10 cellular contexts compared by ENCODE assay signal in the genomic region with DNA sequence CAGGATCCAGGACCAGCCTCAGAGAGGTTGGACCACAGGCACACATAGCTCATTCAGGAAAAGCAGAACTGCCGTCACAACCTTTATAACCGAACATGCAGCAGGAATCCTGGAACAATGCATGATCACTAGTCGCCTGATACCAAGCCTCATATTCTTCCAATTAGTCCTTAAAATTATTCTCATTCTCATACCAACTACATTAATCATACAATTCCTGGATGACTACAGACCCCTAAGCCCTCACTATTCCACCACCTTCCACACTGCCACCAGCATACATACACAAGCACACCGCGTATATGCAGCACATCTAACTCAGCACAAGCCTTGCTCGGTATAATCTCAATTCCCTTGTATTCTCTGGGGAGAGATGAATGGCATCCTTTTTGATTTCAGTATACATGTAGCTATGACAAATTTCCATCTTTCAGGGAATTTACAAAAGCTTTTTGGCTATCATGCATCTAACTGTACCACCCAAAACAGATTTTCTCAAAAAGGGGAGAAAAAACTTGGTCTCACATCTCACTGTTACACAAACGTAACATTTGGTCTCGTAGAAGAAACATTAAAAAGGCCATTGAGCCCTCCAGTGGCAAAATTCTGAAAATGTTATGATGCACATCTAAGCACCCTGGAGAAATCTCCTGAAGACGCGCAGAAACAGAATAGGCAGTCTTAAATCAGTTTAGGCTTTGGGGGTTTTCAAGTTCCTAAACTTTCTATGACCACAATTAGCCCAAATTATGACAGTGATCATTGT. TPM values are rescaled to one million over a fixed set of nuclear protein-coding genes. Genes with fewer than 3 reads are reported as not detected.
DNase-seq lines count a peak whose midpoint lies in the region; ATAC-seq and TF ChIP-seq lines count a peak whose summit lies in the region.
"Had no signal": no experiment of that assay in that cellular context is flagged by ENCODE, and none has a peak within 500 bp of the region (broad histone marks: within the 10 kb centered on the region; RNA-seq: fewer than 3 reads in every experiment).

No MANE protein-coding gene starts in this region.

- no peaks in the 10 kb centered on the region for H3K79me2 ChIP-seq in HCT116 (ENCODE audit: insufficient read depth, low read length)

- peak; percentile 55 for TF ChIP-seq RAD21 in HCT116 (IDR thresholded peaks at IDR 0.05; ENCODE audit: low read depth)

- H3K4me1 ChIP-seq in HCT116 (ENCODE audit: control insufficient read depth in 1 of 2, insufficient read depth in 2 of 2, low read length in 2 of 2) (no peaks in the 10 kb centered on the region), adipocyte (ENCODE audit: control insufficient read depth, insufficient read depth, low read length) (peaks cover 4% of the 10 kb centered on the region)

- POLR2A ChIA-PET in HCT116 (lab: Charles Lee), result no interaction called here

- TF ChIP-seq CTCF in C4-2B (conservative IDR thresholded peaks at IDR 0.05) (peak; percentile 73), HCT116 (IDR thresholded peaks at IDR 0.05 in 2 of 3, conservative IDR thresholded peaks at IDR 0.05 in 1 of 3; ENCODE audit: borderline replicate concordance in 1 of 3, insufficient read depth in 1 of 3, low read depth in 2 of 3, low read length in 2 of 3) (peak in 2 of 3 experiments; percentile 19 to 47; a peak in 1 of 6 replicates)

- H3K4me1 Mint-ChIP-seq in activated T-helper 1 cell treated with anti-CD3 and anti-CD28 coated beads, Interleukin-12 subunit alpha, Interleukin-12 subunit beta, Interleukin-2, Interleukin-4 antibody, amounts not matched to agents 30 ng/mL and 10 ng/mL and 1 ng/mL, durations not matched to agents 14 hours and 24 hours and 36 hours (ENCODE audit: low read depth), result peaks cover 5% of the 10 kb centered on the region

- RAD21 ChIA-PET in HCT116 (lab: Charles Lee; ENCODE audit: low non-redundant PET in 1 of 2, low total read pairs in 2 of 2, uncharacterized antibody in 2 of 2, unreplicated experiment in 2 of 2), result no interaction called here

- H3K4me3 Mint-ChIP-seq in activated T-helper 1 cell treated with anti-CD3 and anti-CD28 coated beads, Interleukin-12 subunit alpha, Interleukin-12 subunit beta, Interleukin-2, Interleukin-4 antibody, amounts not matched to agents 30 ng/mL and 10 ng/mL and 1 ng/mL, durations not matched to agents 14 hours and 24 hours and 36 hours, result no peak overlapping the region

- H3K27ac Mint-ChIP-seq in activated T-helper 1 cell treated with anti-CD3 and anti-CD28 coated beads, Interleukin-12 subunit alpha, Interleukin-12 subunit beta, Interleukin-2, Interleukin-4 antibody, amounts not matched to agents 30 ng/mL and 10 ng/mL and 1 ng/mL, durations not matched to agents 14 hours and 24 hours and 36 hours, result no peak overlapping the region
- H3K27ac Mint-ChIP-seq: activated naive CD4-positive, alpha-beta T cell treated with anti-CD3 and anti-CD28 coated beads, Interleukin-2, amount 50 U/mL, for 72 hours had no signal

- intact Hi-C loops in HCT116 (cut with micrococcal nuclease), result loop anchor here (1.0 kb wide), 1 partner anchor 270 kb away; no protein-coding TSS in a partner anchor
- intact Hi-C loops in activated T-helper 1 cell treated with anti-CD3 and anti-CD28 coated beads, Interleukin-12 subunit alpha, Interleukin-12 subunit beta, Interleukin-2, Interleukin-4 antibody, amounts not matched to agents 30 ng/mL and 10 ng/mL and 1 ng/mL, durations not matched to agents 14 hours and 24 hours and 36 hours (cut with micrococcal nuclease), result loop anchor here (5.0 kb wide), 1 partner anchor 271 kb away; no protein-coding TSS in a partner anchor

- no peaks in the 10 kb centered on the region for H3K9me3 Mint-ChIP-seq in activated T-helper 1 cell treated with anti-CD3 and anti-CD28 coated beads, Interleukin-12 subunit alpha, Interleukin-12 subunit beta, Interleukin-2, Interleukin-4 antibody, amounts not matched to agents 30 ng/mL and 10 ng/mL and 1 ng/mL, durations not matched to agents 14 hours and 24 hours and 36 hours

- no peak overlapping the region for H3K27ac ChIP-seq in C4-2B
- H3K27ac ChIP-seq in HCT116 (ENCODE audit: low read depth, low read length), result no peak overlapping the region

- DNase-seq in HCT116 (ENCODE audit: low read depth, low spot score) (no peak), adipocyte (ENCODE audit: low read depth) (peak; percentile 61), lung microvascular endothelial cell (ENCODE audit: low read depth in 2 of 2) (peak; percentile 4 to 20)
- no peak for DNase-seq in activated T-helper 1 cell treated with anti-CD3 and anti-CD28 coated beads, Interleukin-12 subunit alpha, Interleukin-12 subunit beta, Interleukin-2, Interleukin-4 antibody, amounts not matched to agents 30 ng/mL and 10 ng/mL and 1 ng/mL, durations not matched to agents 14 hours and 24 hours and 36 hours (ENCODE audit: low spot score)
- DNase-seq: islet precursor cell had no signal

- BruUV-seq in HCT116 (replicated peaks; lab: Mats Ljungman, UMichigan), result no TSS peak

- no peak for TF ChIP-seq POLR2A in HCT116 (IDR thresholded peaks at IDR 0.05; ENCODE audit: borderline replicate concordance, extremely low read depth, insufficient read depth, insufficient read length)

- CTCF ChIA-PET in HCT116 (lab: Charles Lee), result interaction anchor here (1.4 kb wide), 1 partner anchor 269 kb away, joined by 6 read pairs; no protein-coding TSS in a partner anchor

- ATAC-seq in HCT116 (no peak), GM18498 (IDR thresholded peaks at IDR 0.05; ENCODE audit: unreplicated experiment) (no peak), GM21717 (IDR thresholded peaks at IDR 0.05; ENCODE audit: unreplicated experiment) (no peak), GM19328 (IDR thresholded peaks at IDR 0.05; ENCODE audit: unreplicated experiment) (no peak)
- ATAC-seq: activated naive CD4-positive, alpha-beta T cell treated with anti-CD3 and anti-CD28 coated beads, Interleukin-2, amount 50 U/mL, for 72 hours had no signal

- H3K9ac ChIP-seq in HCT116 (ENCODE audit: low read length) (no peak overlapping the region), adipocyte (ENCODE audit: low read length) (no peak overlapping the region)

- H3K27me3 Mint-ChIP-seq in activated T-helper 1 cell treated with anti-CD3 and anti-CD28 coated beads, Interleukin-12 subunit alpha, Interleukin-12 subunit beta, Interleukin-2, Interleukin-4 antibody, amounts not matched to agents 30 ng/mL and 10 ng/mL and 1 ng/mL, durations not matched to agents 14 hours and 24 hours and 36 hours (ENCODE audit: insufficient read depth), result no peaks in the 10 kb centered on the region

- no peak overlapping the region for H3K4me2 ChIP-seq in HCT116 (ENCODE audit: low read length)

- H3K36me3 Mint-ChIP-seq in activated T-helper 1 cell treated with anti-CD3 and anti-CD28 coated beads, Interleukin-12 subunit alpha, Interleukin-12 subunit beta, Interleukin-2, Interleukin-4 antibody, amounts not matched to agents 30 ng/mL and 10 ng/mL and 1 ng/mL, durations not matched to agents 14 hours and 24 hours and 36 hours (ENCODE audit: low read depth), result no peaks in the 10 kb centered on the region
- H3K36me3 Mint-ChIP-seq: activated naive CD4-positive, alpha-beta T cell treated with anti-CD3 and anti-CD28 coated beads, Interleukin-2, amount 50 U/mL, for 72 hours had no signal

- no peaks in the 10 kb centered on the region for H3K9me3 ChIP-seq in HCT116 (ENCODE audit: control insufficient read depth in 1 of 2, insufficient read depth in 1 of 2, low read depth in 1 of 2, low read length in 2 of 2)
- no peaks in the 10 kb centered on the region for H3K9me3 ChIP-seq in adipocyte (ENCODE audit: control insufficient read depth, low read length)

- H3K36me3 ChIP-seq in HCT116 (ENCODE audit: control insufficient read depth in 1 of 2, insufficient read depth in 2 of 2, low read length in 2 of 2) (no peaks in the 10 kb centered on the region), adipocyte (ENCODE audit: control insufficient read depth, insufficient read depth, low read length, severe bottlenecking) (no peaks in the 10 kb centered on the region)

- H2AFZ ChIP-seq in HCT116 (ENCODE audit: low read depth, low read length, poor library complexity, severe bottlenecking), result no peak overlapping the region

- H3K4me3 ChIP-seq in HCT116 (replicated peaks in 1 of 2; ENCODE audit: low read depth in 1 of 2, low read length in 2 of 2) (no peak overlapping the region), adipocyte (ENCODE audit: low read length) (peak overlapping the region; percentile 5)

- H3K9me2 ChIP-seq in HCT116 (ENCODE audit: insufficient read depth), result no peaks in the 10 kb centered on the region

- H3K27me3 ChIP-seq in HCT116 (ENCODE audit: insufficient read depth, low read length), result no peaks in the 10 kb centered on the region; the same call in 1 of the 2 replicates
- peaks cover 9% of the 10 kb centered on the region for H3K27me3 ChIP-seq in adipocyte (replicated peaks; ENCODE audit: control insufficient read depth, insufficient read depth, low read length)

- no peaks in the 10 kb centered on the region for H4K20me1 ChIP-seq in HCT116 (ENCODE audit: insufficient read depth)

TF ChIP-seq in HCT116, 20 proteins besides CTCF, POLR2A, EP300 and RAD21:
- TF ChIP-seq TCF7L2 (IDR thresholded peaks at IDR 0.05; ENCODE audit: borderline replicate concordance, extremely low read depth, insufficient read depth, insufficient read length), result no peak
TF ChIP-seq in HCT116: peak in this region for 0.

RNA-seq across cellular contexts. Expression of a gene that starts 46.2 kb away (rescaled TPM):
- total RNA-seq in HCT116 (2021; ENCODE audit: unreplicated experiment), result 0.44 TPM
- polyA plus RNA-seq in HCT116 (2012), result 0.15 and 0.34 TPM in 2 replicates
- total RNA-seq in lung microvascular endothelial cell, result 29.9 and 55.8 TPM in 2 replicates
- not detected in 2 replicates for total RNA-seq in activated T-helper 1 cell treated with anti-CD3 and anti-CD28 coated beads, Interleukin-12 subunit alpha, Interleukin-12 subunit beta, Interleukin-2, Interleukin-4 antibody, amounts not matched to agents 30 ng/mL and 10 ng/mL and 1 ng/mL, durations not matched to agents 14 hours and 24 hours and 36 hours

Comparison
In these comparisons a context has a peak if more than half of its experiments do, and no peak if none do; other contexts are left out.
1. DNase-seq: peak in adipocyte (single experiment) and lung microvascular endothelial cell (2 of 2); none in HCT116 (single experiment) and activated T-helper 1 cell treated with anti-CD3 and anti-CD28 coated beads, Interleukin-12 subunit alpha, Interleukin-12 subunit beta, Interleukin-2, Interleukin-4 antibody, amounts not matched to agents 30 ng/mL and 10 ng/mL and 1 ng/mL, durations not matched to agents 14 hours and 24 hours and 36 hours (single experiment).
2. RNA of a gene that starts 46.2 kb away (total RNA-seq): 29.9 to 55.8 TPM in lung microvascular endothelial cell; 0.44 TPM in HCT116 (single experiment) and not detected in activated T-helper 1 cell treated with anti-CD3 and anti-CD28 coated beads, Interleukin-12 subunit alpha, Interleukin-12 subunit beta, Interleukin-2, Interleukin-4 antibody, amounts not matched to agents 30 ng/mL and 10 ng/mL and 1 ng/mL, durations not matched to agents 14 hours and 24 hours and 36 hours; every median in the first group is over 10 times any median in the second.